In genomic region chr3:24709921-24710320, GRCh38 we compare ENCODE assay signal across 28 cellular contexts.
"Had no signal": no experiment of that assay in that cellular context is flagged by ENCODE, and none has a peak within 500 bp of the region (broad histone marks: within the 10 kb centered on the region; RNA-seq: fewer than 3 reads in every experiment).

No MANE protein-coding gene starts in this region.

- DNase-seq: caudate nucleus; cerebellar nuclear complex; cortex of kidney; effector memory CD8-positive, alpha-beta T cell; esophagus squamous epithelium; foreskin keratinocyte; hippocampal formation; immature natural killer cell; islet precursor cell; kidney glomerular epithelial cell; mesenchymal stem cell; mucosa of descending colon; naive B cell; retina; right lobe of liver; stimulated activated CD4-positive, alpha-beta T cell treated with anti-CD3 and anti-CD28 coated beads, Interleukin-4, amount 100 ng/mL, for 4 hours; stimulated activated naive CD8-positive, alpha-beta T cell treated with anti-CD3 and anti-CD28 coated beads, Interleukin-15, Interleukin-2, amounts not matched to agents 100 U/mL and 50 U/mL, for 24 hours; upper lobe of left lung had no signal

- H3K79me2 ChIP-seq: parathyroid adenoma had no signal

- H3K4me2 ChIP-seq: neural progenitor cell had no signal

- ATAC-seq: effector memory CD8-positive, alpha-beta T cell; foreskin keratinocyte; gastroesophageal sphincter; left lobe of liver; mucosa of descending colon; natural killer cell treated with Interleukin-12 subunit alpha and Interleukin-12 subunit beta and Interleukin-15 and Interleukin-18, amount 100 ng/mL, for 72 hours; right lobe of liver; stimulated activated memory B cell treated with anti-CD40 and anti-IgM and Interleukin-4, amounts not matched to agents 10 μg/mL and 1 μg/mL and 100 μg/mL, for 72 hours; stimulated activated naive CD8-positive, alpha-beta T cell treated with anti-CD3 and anti-CD28 coated beads, Interleukin-15, Interleukin-2, amounts not matched to agents 100 U/mL and 50 U/mL, for 24 hours had no signal

- H3K27ac ChIP-seq: esophagus squamous epithelium, foreskin keratinocyte, gastroesophageal sphincter, heart right ventricle, neural progenitor cell, parathyroid adenoma, prostate gland, right lobe of liver, thoracic aorta, tibial nerve, upper lobe of left lung had no signal

- H3K4me3 ChIP-seq: esophagus squamous epithelium, gastroesophageal sphincter, heart right ventricle, mucosa of descending colon, neural progenitor cell, prostate gland, right lobe of liver, thoracic aorta, tibial nerve, upper lobe of left lung had no signal

- H3K27me3 ChIP-seq: foreskin keratinocyte, gastroesophageal sphincter, heart right ventricle, neural progenitor cell, right lobe of liver, tibial nerve, upper lobe of left lung had no signal

- H3K9ac ChIP-seq: neural progenitor cell, parathyroid adenoma had no signal

- H2AFZ ChIP-seq: neural progenitor cell, parathyroid adenoma had no signal

- H3K36me3 ChIP-seq: esophagus squamous epithelium, gastroesophageal sphincter, heart right ventricle, neural progenitor cell, prostate gland, right lobe of liver, thoracic aorta, tibial nerve, upper lobe of left lung had no signal

- H3K9me3 ChIP-seq: esophagus squamous epithelium, gastroesophageal sphincter, heart right ventricle, mucosa of descending colon, prostate gland, right lobe of liver, thoracic aorta, tibial nerve, upper lobe of left lung had no signal

- H3K4me1 ChIP-seq: esophagus squamous epithelium, foreskin keratinocyte, parathyroid adenoma, prostate gland, right lobe of liver, tibial nerve, upper lobe of left lung had no signal
